8 cellular contexts compared by ENCODE assay signal in the genomic region with DNA sequence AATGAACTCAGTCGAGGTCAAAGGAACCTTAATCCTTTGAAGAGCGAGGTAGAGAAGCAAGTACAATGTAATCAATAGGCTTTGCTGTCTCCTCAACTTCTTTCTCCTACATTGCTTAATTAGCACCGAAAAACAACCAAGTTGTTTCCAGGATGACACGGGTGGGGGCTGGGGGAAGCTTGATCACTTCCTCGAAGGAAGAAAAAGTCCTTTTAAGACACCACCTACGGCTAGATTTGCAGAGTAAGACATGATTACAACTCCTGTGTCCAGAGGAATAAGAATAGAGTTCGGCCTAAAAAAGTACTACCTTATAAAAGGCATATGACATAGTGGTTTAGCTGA.
A peak's percentile ranks its signal among the peaks of the same experiment; 100 is the strongest.
DNase-seq lines count a peak whose midpoint lies in the region; ATAC-seq lines count a peak whose summit lies in the region.

No MANE protein-coding gene starts in this region.

- no peaks in the 10 kb centered on the region for H3K9me3 ChIP-seq in duodenal mucosa (ENCODE audit: control insufficient read depth in 1 of 2, low read length in 2 of 2)
- no peaks in the 10 kb centered on the region for H3K9me3 ChIP-seq in muscle layer of colon (ENCODE audit: low read length)

- H3K9ac ChIP-seq in duodenal mucosa (ENCODE audit: low read depth in 1 of 2, low read length in 2 of 2) (peak overlapping the region; percentile 95 to 100), muscle layer of colon (ENCODE audit: low read length) (peak overlapping the region; percentile 62)

- H3K36me3 ChIP-seq in duodenal mucosa (ENCODE audit: control insufficient read depth in 1 of 2, insufficient read depth in 2 of 2, low read length in 2 of 2): peaks cover 0 to 3% of the 10 kb centered on the region in 2 donors
- H3K36me3 ChIP-seq in muscle layer of colon (ENCODE audit: insufficient read depth, low read length): no peaks in the 10 kb centered on the region

- H3K4me3 ChIP-seq in duodenal mucosa (ENCODE audit: low read depth in 1 of 2, low read length in 2 of 2) (peak overlapping the region; percentile 86 to 100), muscle layer of colon (ENCODE audit: low read depth in 1 of 2, low read length in 2 of 2) (peak overlapping the region; percentile 64 to 98)

- DNase-seq in activated naive CD4-positive, alpha-beta T cell treated with Interleukin-2 at 50 U/mL for 16 hours: peak; percentile 12
- DNase-seq in activated naive CD4-positive, alpha-beta T cell treated with anti-CD3 and anti-CD28 coated beads, Interleukin-2, amount 50 U/mL, for 16 hours: no peak
- DNase-seq in RKO (ENCODE audit: low spot score) (peak; percentile 71), DMS79 (lab: John Stamatoyannopoulos, UW) (no peak)

- H3K4me1 ChIP-seq in duodenal mucosa (ENCODE audit: control insufficient read depth in 1 of 2, insufficient read depth in 2 of 2, low read length in 2 of 2) (peaks cover 10 to 12% of the 10 kb centered on the region in 2 donors), muscle layer of colon (ENCODE audit: insufficient read depth, low read length) (peaks cover 11% of the 10 kb centered on the region)

- H3K27ac ChIP-seq in duodenal mucosa (ENCODE audit: low read depth, low read length) (peak overlapping the region; percentile 99), muscle layer of colon (ENCODE audit: low read depth, low read length) (peak overlapping the region; percentile 100)

- ATAC-seq in GM21786 (IDR thresholded peaks at IDR 0.05; ENCODE audit: unreplicated experiment) (no peak), HG02938 (IDR thresholded peaks at IDR 0.05; ENCODE audit: unreplicated experiment) (no peak)

- H3K27me3 ChIP-seq in duodenal mucosa (ENCODE audit: control insufficient read depth in 1 of 2, insufficient read depth in 2 of 2, low read length in 2 of 2): no peaks in the 10 kb centered on the region
- H3K27me3 ChIP-seq in muscle layer of colon (ENCODE audit: control insufficient read depth in 1 of 2, insufficient read depth in 2 of 2, low read length in 2 of 2): no peaks in the 10 kb centered on the region

Comparison
In these comparisons a context has a peak if more than half of its experiments do, and no peak if none do; other contexts are left out.
1. DNase-seq: peak in activated naive CD4-positive, alpha-beta T cell treated with Interleukin-2 at 50 U/mL for 16 hours (single experiment) and RKO (single experiment); none in activated naive CD4-positive, alpha-beta T cell treated with anti-CD3 and anti-CD28 coated beads, Interleukin-2, amount 50 U/mL, for 16 hours (single experiment) and DMS79 (single experiment).